12 cellular contexts compared by ENCODE assay signal in the genomic region with DNA sequence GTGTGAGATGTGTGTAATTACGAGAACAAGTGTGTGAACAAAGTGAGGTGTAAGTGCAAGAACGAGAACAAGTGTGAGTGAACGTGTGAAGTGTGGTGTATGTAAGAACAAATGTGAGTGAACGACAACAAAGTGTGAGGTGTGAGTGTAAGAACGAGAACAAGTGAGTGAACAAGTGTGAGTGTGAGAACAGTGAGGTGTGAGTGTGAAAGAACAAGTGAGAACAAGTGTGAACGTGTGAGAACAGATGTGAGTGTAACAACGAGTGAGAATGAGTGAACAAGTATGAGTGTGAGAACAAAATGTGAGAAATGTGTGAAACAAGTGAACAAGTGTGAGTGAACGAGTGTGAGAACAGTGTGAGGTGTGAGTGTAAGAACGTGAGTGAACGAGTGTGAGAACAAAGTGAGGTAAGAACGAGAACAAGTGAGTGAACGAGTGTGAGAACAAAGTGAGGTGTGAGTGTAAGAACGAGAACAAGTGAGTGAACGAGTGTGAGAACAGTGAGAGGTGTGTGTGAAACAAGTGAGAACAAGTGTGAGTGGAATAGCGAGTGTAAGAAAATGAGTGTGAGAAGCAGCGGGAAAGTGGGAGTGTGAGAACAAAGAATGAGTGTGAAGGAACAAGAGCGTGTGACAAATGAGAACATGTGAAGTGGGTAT. TPM values are rescaled to one million over a fixed set of nuclear protein-coding genes. Genes with fewer than 3 reads are reported as not detected.
DNase-seq lines count a peak whose midpoint lies in the region; ATAC-seq, FAIRE-seq and TF ChIP-seq lines count a peak whose summit lies in the region.
"Had no signal": no experiment of that assay in that cellular context is flagged by ENCODE, and none has a peak within 500 bp of the region (broad histone marks: within the 10 kb centered on the region; RNA-seq: fewer than 3 reads in every experiment).

No MANE protein-coding gene starts in this region.

- H2AK5ac ChIP-seq in mesendoderm (ENCODE audit: low read length), result no peak overlapping the region

- H3K9me1 ChIP-seq in K562 (ENCODE audit: control insufficient read depth, insufficient read depth, low read length), result no peaks in the 10 kb centered on the region

- H2BK5ac ChIP-seq in mesendoderm (ENCODE audit: low read length), result no peak overlapping the region

- H4K5ac ChIP-seq in mesendoderm (ENCODE audit: low read length), result no peak overlapping the region

- H3K27me3 ChIP-seq in K562 (ENCODE audit: control insufficient read depth in 2 of 2, insufficient read depth in 2 of 2, low read length in 2 of 2) (no peaks in the 10 kb centered on the region; a peak in 1 of 5 replicates), mesendoderm (ENCODE audit: insufficient read depth, low read length, poor library complexity) (no peaks in the 10 kb centered on the region), stomach smooth muscle (ENCODE audit: control insufficient read depth in 1 of 2, insufficient read depth in 2 of 2, low read length in 2 of 2) (no peaks in the 10 kb centered on the region)

- no TSS peak for BruUV-seq in K562 (replicated peaks; lab: Mats Ljungman, UMichigan)

- POLR2A ChIA-PET in HEK293 (lab: Yijun Ruan, JAX) (no interaction called here), K562 (lab: Yijun Ruan, JAX) (no interaction called here)

- intact Hi-C loops in K562 (cut with micrococcal nuclease), result no loop called here

- no peak overlapping the region for H3K4me2 ChIP-seq in K562 (ENCODE audit: insufficient read depth, low read length)
- no peak overlapping the region for H3K4me2 ChIP-seq in mesendoderm (ENCODE audit: low read length)

- H3K9ac ChIP-seq in K562 (ENCODE audit: insufficient read depth in 1 of 2, low read depth in 2 of 2, low read length in 2 of 2) (no peak overlapping the region), mesendoderm (ENCODE audit: low read length) (no peak overlapping the region), stomach smooth muscle (ENCODE audit: low read length in 2 of 2) (no peak overlapping the region)

- DNase-seq in K562 (ENCODE audit: extremely low read depth in 1 of 4, low spot score in 3 of 4), result no peak
- no peak for DNase-seq in mesendoderm
- no peak for DNase-seq in SW480 (ENCODE audit: low spot score)
- no peak for DNase-seq in NCI-H345 (lab: John Stamatoyannopoulos, UW)
- DNase-seq: DMS79, NCI-H1092, NCI-H1694, NCI-H2107 had no signal

- H3K4me1 ChIP-seq in HEK293 (ENCODE audit: control insufficient read depth, insufficient read depth, low read length) (no peaks in the 10 kb centered on the region), K562 (replicated peaks in 1 of 2; ENCODE audit: control insufficient read depth in 2 of 2, insufficient read depth in 2 of 2, low read length in 2 of 2) (peaks cover 0 to 11% of the 10 kb centered on the region in 2 experiments; a peak in 4 of 5 replicates), mesendoderm (ENCODE audit: control insufficient read depth, low read depth, low read length) (no peaks in the 10 kb centered on the region), stomach smooth muscle (ENCODE audit: control insufficient read depth, insufficient read depth, low read length) (peaks cover 32% of the 10 kb centered on the region)

- no peak overlapping the region for H3K23ac ChIP-seq in mesendoderm (ENCODE audit: low read length)

- in situ Hi-C loops in K562 (cut with MboI), result no loop called here

- H3K36me3 ChIP-seq in HEK293 (ENCODE audit: control insufficient read depth in 2 of 2, insufficient read depth in 1 of 2, low read length in 2 of 2) (peaks cover 0 to 47% of the 10 kb centered on the region in 2 experiments; a peak in 2 of 3 replicates), K562 (ENCODE audit: control insufficient read depth, insufficient read depth, low read length) (peaks cover 84% of the 10 kb centered on the region), mesendoderm (ENCODE audit: control insufficient read depth, insufficient read depth, low read length) (peaks cover 15% of the 10 kb centered on the region), stomach smooth muscle (ENCODE audit: control insufficient read depth in 2 of 2, insufficient read depth in 2 of 2, low read length in 2 of 2) (peaks cover 16 to 29% of the 10 kb centered on the region in 2 donors)

- H2BK15ac ChIP-seq in mesendoderm (replicated peaks; ENCODE audit: low read depth), result no peak overlapping the region

- H3K79me2 ChIP-seq in K562 (ENCODE audit: control insufficient read depth, insufficient read depth, low read length), result peaks cover 25% of the 10 kb centered on the region; the same call in 2 of the 3 replicates
- H3K79me2 ChIP-seq in mesendoderm (ENCODE audit: control insufficient read depth, insufficient read depth, low read length), result no peaks in the 10 kb centered on the region

- no peak overlapping the region for H4K8ac ChIP-seq in mesendoderm (ENCODE audit: low read depth, low read length)

- H3K18ac ChIP-seq in mesendoderm (ENCODE audit: low read length), result no peak overlapping the region

- H3K79me1 ChIP-seq in mesendoderm (ENCODE audit: low read length), result no peaks in the 10 kb centered on the region

- CTCF ChIA-PET in HEK293 (lab: Yijun Ruan, JAX) (interaction anchor here (0.7 kb wide), 1 partner anchor 149 kb away, joined by 3 read pairs; no protein-coding TSS in a partner anchor), K562 (lab: Yijun Ruan, JAX; ENCODE audit: low intra/inter-chr PET ratio) (no interaction called here)

- 0 out of 2 replicates have a peak, but pooled peaks have one; percentile 19 for TF ChIP-seq POLR2A in K562 (conservative IDR thresholded peaks at IDR 0.05)

- H2AFZ ChIP-seq in K562 (ENCODE audit: low read depth, low read length), result no peak overlapping the region

- TF ChIP-seq RAD21 in K562 (CRISPR knock-in tag; conservative IDR thresholded peaks at IDR 0.05 in 1 of 2, IDR thresholded peaks at IDR 0.05 in 1 of 2), result no peak

- H3K4ac ChIP-seq in mesendoderm (ENCODE audit: low read depth, low read length), result no peak overlapping the region

- H3K9me3 ChIP-seq in HEK293 (ENCODE audit: control insufficient read depth, insufficient read depth, low read depth, low read length) (no peaks in the 10 kb centered on the region), K562 (replicated peaks; ENCODE audit: control insufficient read depth, insufficient read depth, low read depth, low read length) (peaks cover 17% of the 10 kb centered on the region), stomach smooth muscle (ENCODE audit: control insufficient read depth in 2 of 2, low read length in 2 of 2) (no peaks in the 10 kb centered on the region)

- ATAC-seq in K562 (no peak), HG02642 (IDR thresholded peaks at IDR 0.05; ENCODE audit: poor library complexity, unreplicated experiment) (no peak)

- TF ChIP-seq CTCF in HEK293 (tag by site-specific recombination; IDR thresholded peaks at IDR 0.05), result no peak
- no peak for TF ChIP-seq CTCF in K562 (IDR thresholded peaks at IDR 0.05 in 2 of 3, conservative IDR thresholded peaks at IDR 0.05 in 1 of 3; ENCODE audit: insufficient read depth in 2 of 3, low read depth in 1 of 3, low read length in 3 of 3)

- WGBS in K562 (ENCODE audit: insufficient coverage, low coverage, missing lambda C conversion rate), result 89% methylated on average over 17 of the region's 17 CpGs
- WGBS in mesendoderm (ENCODE audit: extremely low coverage, insufficient coverage, low lambda C conversion rate), result 100% methylated on average over 12 of the region's 17 CpGs

- no peak overlapping the region for H3K56ac ChIP-seq in mesendoderm (ENCODE audit: low read length)

- H3K27ac ChIP-seq in HEK293 (ENCODE audit: extremely low read depth, low read depth, low read length) (no peak overlapping the region), K562 (ENCODE audit: extremely low read depth, low read depth, low read length) (no peak overlapping the region), mesendoderm (ENCODE audit: low read depth, low read length) (no peak overlapping the region), stomach smooth muscle (ENCODE audit: low read length) (peak overlapping the region; percentile 83)

- no peak for TF ChIP-seq EP300 in K562 (IDR thresholded peaks at IDR 0.05; ENCODE audit: low read length)

- H4K20me1 ChIP-seq in K562 (replicated peaks; ENCODE audit: control insufficient read depth, insufficient read depth, low read length), result no peaks in the 10 kb centered on the region

- FAIRE-seq in K562 (lab: Jason Lieb, UNC), result no peak
- FAIRE-seq: GM12892 had no signal

- H3K4me3 ChIP-seq in HEK293 (ENCODE audit: low read depth, low read length) (no peak overlapping the region), K562 (no peak overlapping the region), mesendoderm (ENCODE audit: low read length) (peak overlapping the region; percentile 7), stomach smooth muscle (ENCODE audit: low read length in 2 of 2) (no peak overlapping the region)

- H2BK120ac ChIP-seq in mesendoderm (ENCODE audit: low read depth, low read length), result no peak overlapping the region

TF ChIP-seq in HEK293, 187 proteins besides CTCF, POLR2A, EP300 and RAD21 (continues in another document):
- TF ChIP-seq PRDM1 (tag by site-specific recombination; IDR thresholded peaks at IDR 0.05) (peak; percentile 77), ZNF510 (tag by site-specific recombination; IDR thresholded peaks at IDR 0.05; ENCODE audit: insufficient replicate concordance) (no peak)

TF ChIP-seq in K562, 482 proteins besides CTCF, POLR2A, EP300 and RAD21 (continues in another document):
- TF ChIP-seq MXI1 (IDR thresholded peaks at IDR 0.05; ENCODE audit: low read depth, low read length) (no peak), MYNN (IDR thresholded peaks at IDR 0.05) (0 out of 2 replicates have a peak, but pooled peaks have one; percentile 34), MYNN (CRISPR knock-in tag; IDR thresholded peaks at IDR 0.05) (no peak)

RNA-seq across cellular contexts. Expression of gene ESYT2, which starts 47.2 kb away (rescaled TPM):
- total RNA-seq in K562 (2011; cell fraction: chromatin; rRNA removed; ENCODE audit: low replicate concordance), result 111 and 160 TPM in 2 replicates
- 87.6 and 91.1 TPM in 2 replicates for total RNA-seq in K562 (2011; cell fraction: nucleolus; rRNA removed)
- total RNA-seq in K562 (2011; cell fraction: nucleoplasm; rRNA removed), result 118 and 155 TPM in 2 replicates
- total RNA-seq in K562 (2014; rRNA removed), result 64.7 and 68.7 TPM in 2 replicates
- total RNA-seq in K562 (2014; rRNA removed; fragmentation: Illumina TruSeq; extraction: Trizol), result 70.9 and 72.5 TPM in 2 replicates
- 63.1 and 67.1 TPM in 2 replicates for total RNA-seq in K562 (2015; rRNA removed; fragmentation: Illumina TruSeq; extraction: Trizol)
- 62.4 and 67.5 TPM in 2 replicates for total RNA-seq in K562 (2021)
- polyA plus RNA-seq in K562 (2011; rRNA removed), result 57.5 and 86.9 TPM in 2 replicates
- polyA plus RNA-seq in K562 (2011; cell fraction: cytosol; rRNA removed), result 44.1 and 45.9 TPM in 2 replicates
- polyA plus RNA-seq in K562 (2011; cell fraction: nucleus; rRNA removed), result 43.3 and 60.6 TPM in 2 replicates
- 47.5 and 54.2 TPM in 2 replicates for polyA plus RNA-seq in K562 (2012)
- polyA plus RNA-seq in K562 (2014; fragmentation: Illumina TruSeq; extraction: Trizol), result 55.5 and 58.2 TPM in 2 replicates
- 1 to 10 TPM; 5.8 to 8.3 TPM for polyA plus RNA-seq in K562 (2014; fragmentation: Nextera tagmentation; extraction: Ambion mirVana)
- polyA plus RNA-seq in K562 (2014; rRNA removed), result 44.0 and 45.2 TPM in 2 replicates
- polyA minus RNA-seq in K562 (2011; rRNA and poly(A)+ RNA removed), result 119 and 154 TPM in 2 replicates
- 70.0 and 93.0 TPM in 2 replicates for polyA minus RNA-seq in K562 (2011; cell fraction: cytosol; rRNA and poly(A)+ RNA removed)
- polyA minus RNA-seq in K562 (2011; cell fraction: nucleus; rRNA and poly(A)+ RNA removed), result 35.4 and 43.4 TPM in 2 replicates
- polyA plus RNA-seq in mesendoderm (2013, experiment 1 of 2), result 14.6 TPM
- polyA plus RNA-seq in mesendoderm (2013, experiment 2 of 2), result 14.7 TPM
